Comparison of ENCODE assay signal across 1 cellular context in genomic region chr12:113779774-113780173, GRCh38.
TF ChIP-seq lines count a peak whose summit lies in the region.

No MANE protein-coding gene starts in this region.

TF ChIP-seq in H1, 55 proteins besides CTCF, POLR2A, EP300 and RAD21:
- TF ChIP-seq ASH2L (IDR thresholded peaks at IDR 0.05; ENCODE audit: low read length) (no peak), SRF (IDR thresholded peaks at IDR 0.05; ENCODE audit: low read depth, low read length) (no peak), SP1 (IDR thresholded peaks at IDR 0.05; ENCODE audit: low read depth, low read length) (no peak), SP4 (IDR thresholded peaks at IDR 0.05; ENCODE audit: low read length) (no peak), TCF12 (IDR thresholded peaks at IDR 0.05; ENCODE audit: low read depth, low read length) (no peak), RXRA (IDR thresholded peaks at IDR 0.05; ENCODE audit: insufficient read depth, low read depth, low read length) (no peak), JUN (IDR thresholded peaks at IDR 0.05; ENCODE audit: low read depth, low read length) (no peak), KDM5A (IDR thresholded peaks at IDR 0.05; ENCODE audit: low read length) (no peak), KDM4A (IDR thresholded peaks at IDR 0.05; ENCODE audit: low read depth, low read length, severe bottlenecking) (no peak)
- TF ChIP-seq, protein P1, sequence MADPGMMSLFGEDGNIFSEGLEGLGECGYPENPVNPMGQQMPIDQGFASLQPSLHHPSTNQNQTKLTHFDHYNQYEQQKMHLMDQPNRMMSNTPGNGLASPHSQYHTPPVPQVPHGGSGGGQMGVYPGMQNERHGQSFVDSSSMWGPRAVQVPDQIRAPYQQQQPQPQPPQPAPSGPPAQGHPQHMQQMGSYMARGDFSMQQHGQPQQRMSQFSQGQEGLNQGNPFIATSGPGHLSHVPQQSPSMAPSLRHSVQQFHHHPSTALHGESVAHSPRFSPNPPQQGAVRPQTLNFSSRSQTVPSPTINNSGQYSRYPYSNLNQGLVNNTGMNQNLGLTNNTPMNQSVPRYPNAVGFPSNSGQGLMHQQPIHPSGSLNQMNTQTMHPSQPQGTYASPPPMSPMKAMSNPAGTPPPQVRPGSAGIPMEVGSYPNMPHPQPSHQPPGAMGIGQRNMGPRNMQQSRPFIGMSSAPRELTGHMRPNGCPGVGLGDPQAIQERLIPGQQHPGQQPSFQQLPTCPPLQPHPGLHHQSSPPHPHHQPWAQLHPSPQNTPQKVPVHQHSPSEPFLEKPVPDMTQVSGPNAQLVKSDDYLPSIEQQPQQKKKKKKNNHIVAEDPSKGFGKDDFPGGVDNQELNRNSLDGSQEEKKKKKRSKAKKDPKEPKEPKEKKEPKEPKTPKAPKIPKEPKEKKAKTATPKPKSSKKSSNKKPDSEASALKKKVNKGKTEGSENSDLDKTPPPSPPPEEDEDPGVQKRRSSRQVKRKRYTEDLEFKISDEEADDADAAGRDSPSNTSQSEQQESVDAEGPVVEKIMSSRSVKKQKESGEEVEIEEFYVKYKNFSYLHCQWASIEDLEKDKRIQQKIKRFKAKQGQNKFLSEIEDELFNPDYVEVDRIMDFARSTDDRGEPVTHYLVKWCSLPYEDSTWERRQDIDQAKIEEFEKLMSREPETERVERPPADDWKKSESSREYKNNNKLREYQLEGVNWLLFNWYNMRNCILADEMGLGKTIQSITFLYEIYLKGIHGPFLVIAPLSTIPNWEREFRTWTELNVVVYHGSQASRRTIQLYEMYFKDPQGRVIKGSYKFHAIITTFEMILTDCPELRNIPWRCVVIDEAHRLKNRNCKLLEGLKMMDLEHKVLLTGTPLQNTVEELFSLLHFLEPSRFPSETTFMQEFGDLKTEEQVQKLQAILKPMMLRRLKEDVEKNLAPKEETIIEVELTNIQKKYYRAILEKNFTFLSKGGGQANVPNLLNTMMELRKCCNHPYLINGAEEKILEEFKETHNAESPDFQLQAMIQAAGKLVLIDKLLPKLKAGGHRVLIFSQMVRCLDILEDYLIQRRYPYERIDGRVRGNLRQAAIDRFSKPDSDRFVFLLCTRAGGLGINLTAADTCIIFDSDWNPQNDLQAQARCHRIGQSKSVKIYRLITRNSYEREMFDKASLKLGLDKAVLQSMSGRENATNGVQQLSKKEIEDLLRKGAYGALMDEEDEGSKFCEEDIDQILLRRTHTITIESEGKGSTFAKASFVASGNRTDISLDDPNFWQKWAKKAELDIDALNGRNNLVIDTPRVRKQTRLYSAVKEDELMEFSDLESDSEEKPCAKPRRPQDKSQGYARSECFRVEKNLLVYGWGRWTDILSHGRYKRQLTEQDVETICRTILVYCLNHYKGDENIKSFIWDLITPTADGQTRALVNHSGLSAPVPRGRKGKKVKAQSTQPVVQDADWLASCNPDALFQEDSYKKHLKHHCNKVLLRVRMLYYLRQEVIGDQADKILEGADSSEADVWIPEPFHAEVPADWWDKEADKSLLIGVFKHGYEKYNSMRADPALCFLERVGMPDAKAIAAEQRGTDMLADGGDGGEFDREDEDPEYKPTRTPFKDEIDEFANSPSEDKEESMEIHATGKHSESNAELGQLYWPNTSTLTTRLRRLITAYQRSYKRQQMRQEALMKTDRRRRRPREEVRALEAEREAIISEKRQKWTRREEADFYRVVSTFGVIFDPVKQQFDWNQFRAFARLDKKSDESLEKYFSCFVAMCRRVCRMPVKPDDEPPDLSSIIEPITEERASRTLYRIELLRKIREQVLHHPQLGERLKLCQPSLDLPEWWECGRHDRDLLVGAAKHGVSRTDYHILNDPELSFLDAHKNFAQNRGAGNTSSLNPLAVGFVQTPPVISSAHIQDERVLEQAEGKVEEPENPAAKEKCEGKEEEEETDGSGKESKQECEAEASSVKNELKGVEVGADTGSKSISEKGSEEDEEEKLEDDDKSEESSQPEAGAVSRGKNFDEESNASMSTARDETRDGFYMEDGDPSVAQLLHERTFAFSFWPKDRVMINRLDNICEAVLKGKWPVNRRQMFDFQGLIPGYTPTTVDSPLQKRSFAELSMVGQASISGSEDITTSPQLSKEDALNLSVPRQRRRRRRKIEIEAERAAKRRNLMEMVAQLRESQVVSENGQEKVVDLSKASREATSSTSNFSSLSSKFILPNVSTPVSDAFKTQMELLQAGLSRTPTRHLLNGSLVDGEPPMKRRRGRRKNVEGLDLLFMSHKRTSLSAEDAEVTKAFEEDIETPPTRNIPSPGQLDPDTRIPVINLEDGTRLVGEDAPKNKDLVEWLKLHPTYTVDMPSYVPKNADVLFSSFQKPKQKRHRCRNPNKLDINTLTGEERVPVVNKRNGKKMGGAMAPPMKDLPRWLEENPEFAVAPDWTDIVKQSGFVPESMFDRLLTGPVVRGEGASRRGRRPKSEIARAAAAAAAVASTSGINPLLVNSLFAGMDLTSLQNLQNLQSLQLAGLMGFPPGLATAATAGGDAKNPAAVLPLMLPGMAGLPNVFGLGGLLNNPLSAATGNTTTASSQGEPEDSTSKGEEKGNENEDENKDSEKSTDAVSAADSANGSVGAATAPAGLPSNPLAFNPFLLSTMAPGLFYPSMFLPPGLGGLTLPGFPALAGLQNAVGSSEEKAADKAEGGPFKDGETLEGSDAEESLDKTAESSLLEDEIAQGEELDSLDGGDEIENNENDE (IDR thresholded peaks at IDR 0.05; ENCODE audit: insufficient replicate concordance, low read length) = no peak
TF ChIP-seq in H1: peak in this region for 0.
